In genomic region chr7:99312316-99313203, GRCh38 we compare ENCODE assay signal across 8 cellular contexts. TPM values are rescaled to one million over a fixed set of nuclear protein-coding genes. Genes with fewer than 3 reads are reported as not detected.
DNase-seq lines count a peak whose midpoint lies in the region; ATAC-seq and TF ChIP-seq lines count a peak whose summit lies in the region.

No MANE protein-coding gene starts in this region.

- no peaks in the 10 kb centered on the region for H3K79me2 ChIP-seq in MM.1S (ENCODE audit: low read length)

- H3K27me3 ChIP-seq in MM.1S (replicated peaks; ENCODE audit: insufficient read depth, low read length) (no peaks in the 10 kb centered on the region), adipocyte (replicated peaks; ENCODE audit: control insufficient read depth, insufficient read depth, low read length) (no peaks in the 10 kb centered on the region), sigmoid colon (no peaks in the 10 kb centered on the region)

- WGBS in sigmoid colon, 2 donors = 36 to 47% methylated on average over 16 of the region's 16 CpGs

- peak overlapping the region; percentile 81 for H2AFZ ChIP-seq in MM.1S (ENCODE audit: low read length)

- TF ChIP-seq EP300 in sigmoid colon (IDR thresholded peaks at IDR 0.05) = no peak

- H3K4me1 ChIP-seq in MM.1S (ENCODE audit: low read length) (peaks cover 4% of the 10 kb centered on the region; the same call in 1 of the 2 replicates), adipocyte (ENCODE audit: control insufficient read depth, insufficient read depth, low read length) (no peaks in the 10 kb centered on the region), sigmoid colon (no peaks in the 10 kb centered on the region)

- no peaks in the 10 kb centered on the region for H3F3A ChIP-seq in MM.1S (ENCODE audit: insufficient read depth, low read length)

- no peak for TF ChIP-seq POLR2A in sigmoid colon (IDR thresholded peaks at IDR 0.05)

- H3K36me3 ChIP-seq in MM.1S (replicated peaks; ENCODE audit: insufficient read depth, low read length) = no peaks in the 10 kb centered on the region
- H3K36me3 ChIP-seq in adipocyte (ENCODE audit: control insufficient read depth, insufficient read depth, low read length, severe bottlenecking) = no peaks in the 10 kb centered on the region
- no peaks in the 10 kb centered on the region for H3K36me3 ChIP-seq in sigmoid colon

- TF ChIP-seq CTCF in MM.1S (IDR thresholded peaks at IDR 0.05; ENCODE audit: low read length) (peak; percentile 89), sigmoid colon (IDR thresholded peaks at IDR 0.05) (peak; percentile 59 to 90 (median 82))

- H3K27ac ChIP-seq in MM.1S (ENCODE audit: low read length) = no peak overlapping the region
- no peak overlapping the region for H3K27ac ChIP-seq in sigmoid colon

- no peaks in the 10 kb centered on the region for H4K20me1 ChIP-seq in MM.1S (ENCODE audit: insufficient read depth, low read length)

- H3K9me3 ChIP-seq in MM.1S (replicated peaks; ENCODE audit: insufficient read depth, low read length) (no peaks in the 10 kb centered on the region), adipocyte (ENCODE audit: control insufficient read depth, low read length) (peaks cover 11% of the 10 kb centered on the region), sigmoid colon (no peaks in the 10 kb centered on the region)

- H3K4me2 ChIP-seq in MM.1S (ENCODE audit: low read depth, low read length) = peak overlapping the region; percentile 64

- H3K9me2 ChIP-seq in MM.1S (replicated peaks; ENCODE audit: insufficient read depth, low read length) = no peaks in the 10 kb centered on the region

- H3K4me3 ChIP-seq in MM.1S (ENCODE audit: low read length) = peak overlapping the region; percentile 59
- no peak overlapping the region for H3K4me3 ChIP-seq in adipocyte (ENCODE audit: low read length)
- H3K4me3 ChIP-seq in sigmoid colon = no peak overlapping the region

- H3K9ac ChIP-seq in MM.1S (ENCODE audit: low read length) (peak overlapping the region; percentile 55; the same call in 1 of the 2 replicates), adipocyte (ENCODE audit: low read length) (no peak overlapping the region)

- intact Hi-C loops in left ventricle myocardium superior (cut with micrococcal nuclease) = loop anchor here (2.0 kb wide), 1 partner anchor 272 kb away; no protein-coding TSS in a partner anchor
- intact Hi-C loops in sigmoid colon (cut with DNase I) = loop anchor here (1.0 to 5.0 kb wide), 2 partner anchors 170 to 272 kb away; partner anchors contain the start of gene SMURF1

- ATAC-seq in left ventricle myocardium superior (peak; percentile 75), GM18520 (IDR thresholded peaks at IDR 0.05; ENCODE audit: unreplicated experiment) (no peak), GM21447 (IDR thresholded peaks at IDR 0.05; ENCODE audit: unreplicated experiment) (no peak)

- peak; percentile 24 for DNase-seq in GM04504 (ENCODE audit: low read depth)
- DNase-seq in MM.1S = peak; percentile 74
- peak; percentile 31 to 69 (median 57) for DNase-seq in T-helper 1 cell
- peak; percentile 89 for DNase-seq in adipocyte (ENCODE audit: low read depth)
- DNase-seq in left ventricle myocardium superior = peak; percentile 74
- DNase-seq in sigmoid colon = peak; percentile 76

RNA-seq across cellular contexts. Expression of gene ARPC1A, which starts 13.1 kb away (rescaled TPM):
- total RNA-seq in left ventricle myocardium superior = 161 TPM
- 100 to 1,000 TPM in 2 of 4 donors, 10 to 100 TPM in 2; 94.6 to 131 (median 111) TPM for total RNA-seq in sigmoid colon
- 100 to 1,000 TPM; 181 to 396 (median 263) TPM for polyA plus RNA-seq in sigmoid colon

RNA-seq across cellular contexts. Expression of gene MYH16, which starts 39.9 kb away (rescaled TPM):
- not detected for total RNA-seq in left ventricle myocardium superior
- not detected for total RNA-seq in sigmoid colon
- under 1 TPM in 1 of 3 donors, not detected in 2; 0.19 TPM for polyA plus RNA-seq in sigmoid colon

Comparison
In these comparisons a context has a peak if more than half of its experiments do, and no peak if none do; other contexts are left out.
1. DNase-seq: peak in every context shown above with its lines; median percentile 89 in adipocyte; 76 in sigmoid colon; 74 in MM.1S; 74 in left ventricle myocardium superior; 57 in T-helper 1 cell; 24 in GM04504.